Comparison of ENCODE assay signal across 8 cellular contexts in genomic region chr5:43515678-43516048, GRCh38. TPM values are rescaled to one million over a fixed set of nuclear protein-coding genes. Genes with fewer than 3 reads are reported as not detected.
DNase-seq lines count a peak whose midpoint lies in the region; ATAC-seq, FAIRE-seq and TF ChIP-seq lines count a peak whose summit lies in the region.

No MANE protein-coding gene starts in this region.

- H3K36me3 Mint-ChIP-seq in progenitor cell of endocrine pancreas (ENCODE audit: insufficient read depth), result peaks cover 7% of the 10 kb centered on the region

- H4K20me1 ChIP-seq in OCI-LY7 (ENCODE audit: insufficient read depth, low read length), result no peaks in the 10 kb centered on the region

- peaks cover 35% of the 10 kb centered on the region for H3K79me2 ChIP-seq in OCI-LY7 (ENCODE audit: insufficient read depth, low read depth, low read length)

- H3K27ac ChIP-seq in OCI-LY7 (ENCODE audit: low read depth, low read length, poor library complexity, severe bottlenecking), result peak overlapping the region; percentile 86

- H3K4me3 ChIP-seq in GM06990 (replicated peaks; ENCODE audit: low read depth, low read length) (peak overlapping the region; percentile 79), OCI-LY7 (ENCODE audit: low read depth, low read length, poor library complexity, severe bottlenecking) (peak overlapping the region; percentile 74), epithelial cell of esophagus (ENCODE audit: low read length) (peak overlapping the region; percentile 78)

- peak overlapping the region; percentile 85 for H3K4me3 Mint-ChIP-seq in progenitor cell of endocrine pancreas (ENCODE audit: low read depth)

- ATAC-seq in GM21381 (IDR thresholded peaks at IDR 0.05; ENCODE audit: unreplicated experiment) (no peak), GM18498 (IDR thresholded peaks at IDR 0.05; ENCODE audit: unreplicated experiment) (no peak), HG02759 (IDR thresholded peaks at IDR 0.05; ENCODE audit: unreplicated experiment) (no peak)

- TF ChIP-seq CTCF in GM06990 (IDR thresholded peaks at IDR 0.05; ENCODE audit: insufficient read depth, low read length, poor library complexity, severe bottlenecking) (no peak), OCI-LY7 (conservative IDR thresholded peaks at IDR 0.05; ENCODE audit: low read length) (no peak), epithelial cell of esophagus (IDR thresholded peaks at IDR 0.05; ENCODE audit: insufficient read depth, low read depth, low read length, missing control alignments) (no peak), progenitor cell of endocrine pancreas (IDR thresholded peaks at IDR 0.05; ENCODE audit: unreplicated experiment) (no peak)

- H3K4me2 ChIP-seq in OCI-LY7 (ENCODE audit: low read length), result peak overlapping the region; percentile 87

- no peak for TF ChIP-seq POLR2A in H54 (IDR thresholded peaks at IDR 0.05; ENCODE audit: low read depth, low read length)

- CTCF ChIA-PET in OCI-LY7 (lab: Charles Lee; ENCODE audit: unreplicated experiment), result no interaction called here

- H3K27ac Mint-ChIP-seq in progenitor cell of endocrine pancreas, result peak overlapping the region; percentile 97

- no peaks in the 10 kb centered on the region for H3K27me3 ChIP-seq in GM06990 (replicated peaks; ENCODE audit: control insufficient read depth, insufficient read depth, low read length)

- FAIRE-seq in H54 (lab: Jason Lieb, UNC), result no peak

- peak overlapping the region; percentile 77 for H2AFZ ChIP-seq in OCI-LY7 (ENCODE audit: low read length)

- POLR2A ChIA-PET in OCI-LY7 (lab: Charles Lee), result interaction anchor here (0.8 to 4.6 kb wide), 4 partner anchors 8 to 38 kb away, joined by 3 to 38 read pairs (median 4); partner anchors contain the start of gene TMEM267

- intact Hi-C loops in OCI-LY7 (cut with micrococcal nuclease; ENCODE audit: unreplicated experiment), result loop anchor here (1.0 to 2.0 kb wide), 2 partner anchors 33 to 41 kb away; partner anchors contain the start of gene TMEM267

- no peaks in the 10 kb centered on the region for H3K9me3 ChIP-seq in OCI-LY7 (ENCODE audit: low read length)

- peaks cover 17% of the 10 kb centered on the region for H3K4me1 ChIP-seq in OCI-LY7 (ENCODE audit: insufficient read depth, low read length, poor library complexity, severe bottlenecking)

- no TSS peak for BruUV-seq in OCI-LY7 (replicated peaks; lab: Mats Ljungman, UMichigan)

- no peaks in the 10 kb centered on the region for H3K27me3 Mint-ChIP-seq in progenitor cell of endocrine pancreas

- peaks cover 17% of the 10 kb centered on the region for H3K4me1 Mint-ChIP-seq in progenitor cell of endocrine pancreas (ENCODE audit: low read depth)

- H3K36me3 ChIP-seq in GM06990 (ENCODE audit: control insufficient read depth, insufficient read depth, low read length) (no peaks in the 10 kb centered on the region), OCI-LY7 (ENCODE audit: insufficient read depth, low read length) (peaks cover 8% of the 10 kb centered on the region)

- no peaks in the 10 kb centered on the region for H3K9me2 ChIP-seq in OCI-LY7 (ENCODE audit: insufficient read depth, low read length)

- H3K9me3 Mint-ChIP-seq in progenitor cell of endocrine pancreas (ENCODE audit: low read depth), result no peaks in the 10 kb centered on the region

- no peak for DNase-seq in GM06990 (ENCODE audit: extremely low read depth, insufficient read length)
- DNase-seq in OCI-LY7 (ENCODE audit: low spot score), result peak; percentile 13
- no peak for DNase-seq in epithelial cell of esophagus (ENCODE audit: low read depth)
- DNase-seq in progenitor cell of endocrine pancreas (ENCODE audit: low spot score, unreplicated experiment), result no peak
- DNase-seq in H54 (ENCODE audit: insufficient read length, low spot score), result no peak

RNA-seq across cellular contexts. Expression of gene C5orf34, which starts 0.7 kb away (rescaled TPM):
- 25.5 and 33.9 TPM in 2 replicates for total RNA-seq in OCI-LY7 (2014; rRNA removed; shearing (Covaris generic))
- total RNA-seq in OCI-LY7 (2022) (28.7 and 30.9 TPM in 2 replicates), progenitor cell of endocrine pancreas (4.8 and 4.9 TPM in 2 replicates)

RNA-seq across cellular contexts. Expression of gene TMEM267, which starts 32.0 kb away (rescaled TPM):
- 13.9 and 17.6 TPM in 2 replicates for total RNA-seq in OCI-LY7 (2014; rRNA removed; shearing (Covaris generic))
- total RNA-seq in OCI-LY7 (2022) (17.8 and 22.0 TPM in 2 replicates), progenitor cell of endocrine pancreas (8.6 and 11.9 TPM in 2 replicates)

RNA-seq across cellular contexts. Expression of gene PAIP1, which starts 41.2 kb away (rescaled TPM):
- 52.8 and 69.2 TPM in 2 replicates for total RNA-seq in OCI-LY7 (2014; rRNA removed; shearing (Covaris generic))
- 44.2 and 48.0 TPM in 2 replicates for total RNA-seq in OCI-LY7 (2022)
- 124 and 135 TPM in 2 replicates for total RNA-seq in progenitor cell of endocrine pancreas
